8 cellular contexts compared by ENCODE assay signal in genomic region chr3:186746008-186746407, GRCh38. TPM values are rescaled to one million over a fixed set of nuclear protein-coding genes. Genes with fewer than 3 reads are reported as not detected.
A peak's percentile ranks its signal among the peaks of the same experiment; 100 is the strongest.
DNase-seq lines count a peak whose midpoint lies in the region; ATAC-seq and TF ChIP-seq lines count a peak whose summit lies in the region.

No MANE protein-coding gene starts in this region.

- peaks cover 5% of the 10 kb centered on the region for H3K4me1 Mint-ChIP-seq in T-helper 17 cell

- intact Hi-C loops in left ventricle myocardium inferior (cut with micrococcal nuclease): no loop called here

- ATAC-seq in T-helper 17 cell: no peak
- ATAC-seq in HG03378 (IDR thresholded peaks at IDR 0.05; ENCODE audit: unreplicated experiment): no peak
- no peak for ATAC-seq in HG03460 (IDR thresholded peaks at IDR 0.05; ENCODE audit: unreplicated experiment)

- H3K36me3 ChIP-seq in left ventricle myocardium inferior: no peaks in the 10 kb centered on the region
- H3K36me3 ChIP-seq in skeletal muscle satellite cell (ENCODE audit: insufficient read depth, low read length): no peaks in the 10 kb centered on the region

- H3K4me1 ChIP-seq in left ventricle myocardium inferior (peaks cover 8% of the 10 kb centered on the region), skeletal muscle satellite cell (ENCODE audit: control insufficient read depth, insufficient read depth, low read length) (peaks cover 4% of the 10 kb centered on the region)

- H3K36me3 Mint-ChIP-seq in T-helper 17 cell (ENCODE audit: low read depth): peaks cover 4% of the 10 kb centered on the region

- in situ Hi-C loops in GM13977 (cut with MboI; ENCODE audit: low pct_unique_long_range_greater_than_20kb, low sequenced_read_pairs, unreplicated experiment): no loop called here

- peak overlapping the region; percentile 5 for H3K4me2 ChIP-seq in skeletal muscle satellite cell (ENCODE audit: low read length)

- no peaks in the 10 kb centered on the region for H3K27me3 Mint-ChIP-seq in T-helper 17 cell

- peak overlapping the region; percentile 37 for H3K27ac Mint-ChIP-seq in T-helper 17 cell

- no peak overlapping the region for H3K27ac ChIP-seq in left ventricle myocardium inferior (replicated peaks)

- no peak overlapping the region for H3K4me3 ChIP-seq in left ventricle myocardium inferior
- no peak overlapping the region for H3K4me3 ChIP-seq in skeletal muscle satellite cell (ENCODE audit: low read length)

- H3K9me3 ChIP-seq in T-helper 17 cell (ENCODE audit: control insufficient read depth, low read length, poor library complexity, severe bottlenecking): no peaks in the 10 kb centered on the region
- no peaks in the 10 kb centered on the region for H3K9me3 ChIP-seq in left ventricle myocardium inferior (replicated peaks)
- no peaks in the 10 kb centered on the region for H3K9me3 ChIP-seq in skeletal muscle satellite cell (replicated peaks; ENCODE audit: low read length)

- H3K4me3 Mint-ChIP-seq in T-helper 17 cell: no peak overlapping the region

- TF ChIP-seq CTCF in left ventricle myocardium inferior (IDR thresholded peaks at IDR 0.05; ENCODE audit: borderline replicate concordance): no peak
- TF ChIP-seq CTCF in GM13977 (IDR thresholded peaks at IDR 0.05; ENCODE audit: extremely low read depth, insufficient read depth, missing control alignments): no peak

- DNase-seq in HPDE6-E6E7 (ENCODE audit: extremely low spot score): peak; percentile 51
- DNase-seq in T-helper 17 cell: no peak
- peak; percentile 20 for DNase-seq in left ventricle myocardium inferior
- DNase-seq in GM13977 (ENCODE audit: low spot score): no peak
- no peak for DNase-seq in activated naive CD4-positive, alpha-beta T cell (lab: John Stamatoyannopoulos, UW)

- H3K9ac ChIP-seq in skeletal muscle satellite cell (ENCODE audit: low read depth, low read length): no peak overlapping the region

- H3K27me3 ChIP-seq in left ventricle myocardium inferior (ENCODE audit: low read depth) (no peaks in the 10 kb centered on the region), skeletal muscle satellite cell (ENCODE audit: control insufficient read depth, insufficient read depth, low read length) (no peaks in the 10 kb centered on the region)

RNA-seq across cellular contexts. Expression of gene KNG1, which starts 28.8 kb away (rescaled TPM):
- total RNA-seq in T-helper 17 cell (not detected), left ventricle myocardium inferior (0.14 TPM)
- total RNA-seq in skeletal muscle satellite cell (2012; rRNA removed): not detected in 2 replicates

RNA-seq across cellular contexts. Expression of gene EIF4A2, which starts 37.4 kb away (rescaled TPM):
- total RNA-seq in T-helper 17 cell (100 to 1,000 TPM; 874 to 882 TPM), left ventricle myocardium inferior (468 TPM)
- total RNA-seq in skeletal muscle satellite cell (2012; rRNA removed): 291 and 372 TPM in 2 replicates

Comparison
In these comparisons a context has a peak if more than half of its experiments do, and no peak if none do; other contexts are left out.
1. DNase-seq: peak in HPDE6-E6E7 (single experiment) and left ventricle myocardium inferior (single experiment); none in T-helper 17 cell (0 of 3), GM13977 (single experiment) and activated naive CD4-positive, alpha-beta T cell (0 of 4).